8 cellular contexts compared by ENCODE assay signal in the genomic region with DNA sequence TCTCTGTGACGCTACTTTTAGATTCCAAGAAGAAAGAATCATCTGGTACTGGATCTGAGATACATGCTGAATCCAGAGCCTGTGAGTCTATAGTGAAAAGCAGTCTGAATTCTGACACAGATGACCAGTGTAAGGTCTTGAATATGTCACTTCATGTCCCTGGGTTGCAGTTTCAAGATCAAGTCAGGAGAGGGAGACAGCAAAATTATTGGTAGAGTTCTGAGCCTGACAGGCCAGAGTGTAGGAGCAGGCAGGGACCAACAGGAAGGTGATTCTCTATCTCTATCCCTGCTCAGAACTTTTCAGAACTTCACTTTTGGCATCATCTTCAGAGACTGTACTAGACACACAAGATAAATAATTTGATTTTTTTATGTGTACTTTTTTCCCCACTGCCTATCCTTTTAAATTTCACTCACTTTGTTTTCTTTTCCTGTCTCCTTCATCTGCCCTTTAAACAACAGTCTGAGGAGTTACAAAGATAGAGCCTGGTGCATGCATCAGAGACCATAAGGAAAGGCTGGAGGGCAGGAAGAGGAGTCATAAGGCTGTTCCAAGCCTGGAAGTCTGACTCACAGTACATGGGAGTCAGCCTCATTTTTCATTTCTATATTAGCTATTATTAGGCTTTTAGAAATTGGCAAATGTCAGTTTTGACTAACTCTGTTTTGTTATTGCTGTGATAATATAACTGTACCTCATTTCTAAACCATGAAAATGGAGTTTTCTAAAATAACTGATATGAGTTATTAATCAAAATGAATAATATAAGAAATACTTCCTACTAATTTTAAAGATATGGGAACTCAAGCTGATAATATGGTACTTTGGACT.
DNase-seq lines count a peak whose midpoint lies in the region; ATAC-seq and TF ChIP-seq lines count a peak whose summit lies in the region.

No MANE protein-coding gene starts in this region.

- TF ChIP-seq CTCF in AG10803 (conservative IDR thresholded peaks at IDR 0.05; ENCODE audit: low read length) (peak; percentile 42), Loucy (conservative IDR thresholded peaks at IDR 0.05; ENCODE audit: low read length) (peak; percentile 62)

- H3K9me2 ChIP-seq in Loucy (replicated peaks; ENCODE audit: low read depth, low read length), result no peaks in the 10 kb centered on the region

- no peaks in the 10 kb centered on the region for H4K20me1 ChIP-seq in Loucy (ENCODE audit: insufficient read depth, low read length, poor library complexity, severe bottlenecking)

- no peaks in the 10 kb centered on the region for H3F3A ChIP-seq in Loucy (ENCODE audit: low read depth)

- H4K8ac ChIP-seq in mesenchymal stem cell (ENCODE audit: low read length), result no peak overlapping the region

- no peak overlapping the region for H3K14ac ChIP-seq in mesenchymal stem cell (ENCODE audit: low read length in 2 of 2)

- DNase-seq in AG10803 (ENCODE audit: low read depth), result peak; percentile 12
- peak; percentile 41 for DNase-seq in astrocyte of the hippocampus (ENCODE audit: low read depth, low spot score)
- peak; percentile 76 for DNase-seq in mesenchymal stem cell
- no peak for DNase-seq in stimulated activated naive CD8-positive, alpha-beta T cell treated with anti-CD3 and anti-CD28 coated beads, Interleukin-15, Interleukin-2, amounts not matched to agents 100 U/mL and 50 U/mL, for 24 hours

- ATAC-seq in GM19035 (IDR thresholded peaks at IDR 0.05; ENCODE audit: unreplicated experiment) (peak; percentile 60), GM19328 (IDR thresholded peaks at IDR 0.05; ENCODE audit: unreplicated experiment) (no peak), HG03139 (IDR thresholded peaks at IDR 0.05; ENCODE audit: unreplicated experiment) (no peak)
- ATAC-seq in stimulated activated naive CD8-positive, alpha-beta T cell treated with anti-CD3 and anti-CD28 coated beads, Interleukin-15, Interleukin-2, amounts not matched to agents 100 U/mL and 50 U/mL, for 24 hours, result no peak

- H2AFZ ChIP-seq in Loucy (ENCODE audit: low read length), result no peak overlapping the region
- no peak overlapping the region for H2AFZ ChIP-seq in mesenchymal stem cell (ENCODE audit: low read depth, low read length)

- no peak overlapping the region for H3K18ac ChIP-seq in mesenchymal stem cell (ENCODE audit: low read depth in 1 of 2, low read length in 2 of 2)

- H3K27ac ChIP-seq in mesenchymal stem cell (ENCODE audit: low read length, poor library complexity, severe bottlenecking), result no peak overlapping the region

- H3K4me3 ChIP-seq in AG10803 (ENCODE audit: low read length) (no peak overlapping the region), Loucy (ENCODE audit: low read length, poor library complexity, severe bottlenecking) (no peak overlapping the region), mesenchymal stem cell (ENCODE audit: insufficient read depth in 1 of 2, low read depth in 1 of 2, low read length in 2 of 2) (no peak overlapping the region)

- H3K36me3 ChIP-seq in Loucy (ENCODE audit: insufficient read depth, low read length) (no peaks in the 10 kb centered on the region), mesenchymal stem cell (ENCODE audit: control insufficient read depth in 1 of 2, insufficient read depth in 2 of 2, low read depth in 1 of 2, low read length in 2 of 2) (no peaks in the 10 kb centered on the region)

- H3K79me2 ChIP-seq in Loucy (ENCODE audit: insufficient read depth, low read length), result no peaks in the 10 kb centered on the region

- H2BK12ac ChIP-seq in mesenchymal stem cell (ENCODE audit: low read length in 2 of 2), result no peak overlapping the region

- H3K23ac ChIP-seq in mesenchymal stem cell (ENCODE audit: low read length in 2 of 2), result no peak overlapping the region

- H3K79me1 ChIP-seq in mesenchymal stem cell (replicated peaks; ENCODE audit: low read length, poor library complexity, severe bottlenecking), result no peaks in the 10 kb centered on the region

- H2BK15ac ChIP-seq in mesenchymal stem cell (ENCODE audit: low read depth, poor library complexity, severe bottlenecking), result no peak overlapping the region

- no peak overlapping the region for H2BK5ac ChIP-seq in mesenchymal stem cell (ENCODE audit: low read depth, low read length, poor library complexity, severe bottlenecking)

- no peak overlapping the region for H2AK5ac ChIP-seq in mesenchymal stem cell (ENCODE audit: low read length, severe bottlenecking)

- no peak overlapping the region for H4K91ac ChIP-seq in mesenchymal stem cell (ENCODE audit: low read length)

- no peak overlapping the region for H2BK120ac ChIP-seq in mesenchymal stem cell (ENCODE audit: low read depth, low read length)

- H3K4me2 ChIP-seq in Loucy (ENCODE audit: low read depth, low read length, poor library complexity, severe bottlenecking) (no peak overlapping the region), mesenchymal stem cell (ENCODE audit: low read length, poor library complexity, severe bottlenecking) (no peak overlapping the region)

- no peaks in the 10 kb centered on the region for H3K9me3 ChIP-seq in Loucy (ENCODE audit: insufficient read depth, low read depth, low read length)
- no peaks in the 10 kb centered on the region for H3K9me3 ChIP-seq in mesenchymal stem cell (ENCODE audit: control insufficient read depth, low read length)

- H3K9ac ChIP-seq in Loucy (ENCODE audit: low read depth, low read length, poor library complexity, severe bottlenecking), result no peak overlapping the region
- no peak overlapping the region for H3K9ac ChIP-seq in mesenchymal stem cell (ENCODE audit: low read length)

- H3K4me1 ChIP-seq in Loucy (ENCODE audit: insufficient read depth, low read length, poor library complexity, severe bottlenecking) (no peaks in the 10 kb centered on the region), mesenchymal stem cell (ENCODE audit: control insufficient read depth, insufficient read depth, low read depth, low read length) (no peaks in the 10 kb centered on the region)

- WGBS in mesenchymal stem cell, result 92% methylated on average over 1 of the region's 1 CpG

- no peak overlapping the region for H3K4ac ChIP-seq in mesenchymal stem cell (ENCODE audit: low read depth in 1 of 2, low read length in 2 of 2)

- H3K27me3 ChIP-seq in Loucy (ENCODE audit: insufficient read depth, low read length, poor library complexity, severe bottlenecking), result no peaks in the 10 kb centered on the region
- H3K27me3 ChIP-seq in mesenchymal stem cell (ENCODE audit: control insufficient read depth in 1 of 2, insufficient read depth in 1 of 2, low read length in 2 of 2), result no peaks in the 10 kb centered on the region
